In genomic region chr18:36187826-36188721, GRCh38 we compare ENCODE assay signal across 8 cellular contexts. TPM values are rescaled to one million over a fixed set of nuclear protein-coding genes. Genes with fewer than 3 reads are reported as not detected.
A peak's percentile ranks its signal among the peaks of the same experiment; 100 is the strongest.
DNase-seq lines count a peak whose midpoint lies in the region; ATAC-seq, FAIRE-seq and TF ChIP-seq lines count a peak whose summit lies in the region.

No MANE protein-coding gene starts in this region.

- peak overlapping the region; percentile 93 for H2AFZ ChIP-seq in fibroblast of lung (ENCODE audit: low read length)

- no peak overlapping the region for H3K27ac ChIP-seq in fibroblast of lung (ENCODE audit: insufficient read depth, low read length)

- peaks cover 42% of the 10 kb centered on the region for H3K27me3 Mint-ChIP-seq in activated T-cell treated with anti-CD3 and anti-CD28 coated beads, Interleukin-2, amount 50 U/mL, for 24 hours

- peak; percentile 15 for FAIRE-seq in RCC 7860 (lab: Jason Lieb, UNC)

- peak overlapping the region; percentile 60 to 91 (median 72) for H3K4me3 ChIP-seq in fibroblast of lung (replicated peaks in 1 of 4; ENCODE audit: control extremely low read depth in 1 of 4, insufficient read depth in 1 of 4, low read depth in 3 of 4, low read length in 4 of 4)

- H3K4me1 ChIP-seq in fibroblast of lung (ENCODE audit: control insufficient read depth, extremely low read depth, insufficient read depth, low read length), result no peaks in the 10 kb centered on the region

- DNase-seq in activated T-cell treated with anti-CD3 and anti-CD28 coated beads, Interleukin-2, amount 50 U/mL, for 24 hours, result no peak
- DNase-seq in activated T-cell treated with anti-CD3 and anti-CD28 coated beads for 4 hours (no peak), RCC 7860 (ENCODE audit: low spot score) (peak; percentile 63), fibroblast of lung (ENCODE audit: low read depth in 2 of 2) (peak; percentile 38 to 75), omental fat pad (ENCODE audit: low spot score) (no peak), Ammon's horn (ENCODE audit: low spot score) (no peak), COR-L47 (lab: John Stamatoyannopoulos, UW) (no peak)
- no peak for DNase-seq in activated effector memory CD4-positive, alpha-beta T cell treated with anti-CD3 and anti-CD28 coated beads, Interleukin-2, amount 50 U/mL, for 16 hours

- no peaks in the 10 kb centered on the region for H3K9me3 Mint-ChIP-seq in activated T-cell treated with anti-CD3 and anti-CD28 coated beads, Interleukin-2, amount 50 U/mL, for 24 hours

- H3K79me2 ChIP-seq in fibroblast of lung (ENCODE audit: control insufficient read depth, insufficient read depth, low read length), result no peaks in the 10 kb centered on the region

- H3K9me3 ChIP-seq in fibroblast of lung (ENCODE audit: control insufficient read depth, insufficient read depth, low read depth, low read length), result no peaks in the 10 kb centered on the region

- no peak for TF ChIP-seq CTCF in fibroblast of lung (conservative IDR thresholded peaks at IDR 0.05 in 1 of 2, IDR thresholded peaks at IDR 0.05 in 1 of 2; ENCODE audit: low read depth in 1 of 2, low read length in 2 of 2)
- no peak for TF ChIP-seq CTCF in omental fat pad (IDR thresholded peaks at IDR 0.05)

- peak; percentile 14 for ATAC-seq in omental fat pad (ENCODE audit: low FRiP score)

- H3K4me1 Mint-ChIP-seq in activated T-cell treated with anti-CD3 and anti-CD28 coated beads, Interleukin-2, amount 50 U/mL, for 24 hours (ENCODE audit: low read depth), result peaks cover 15% of the 10 kb centered on the region

- H3K27me3 ChIP-seq in fibroblast of lung (ENCODE audit: control insufficient read depth, insufficient read depth, low read length), result no peaks in the 10 kb centered on the region

- H3K4me3 Mint-ChIP-seq in activated T-cell treated with anti-CD3 and anti-CD28 coated beads, Interleukin-2, amount 50 U/mL, for 24 hours, result peak overlapping the region; percentile 65

- no peaks in the 10 kb centered on the region for H4K20me1 ChIP-seq in fibroblast of lung (ENCODE audit: control insufficient read depth, extremely low read depth, insufficient read depth, low read length)

- H3K9ac ChIP-seq in fibroblast of lung (ENCODE audit: insufficient read depth, low read length), result peak overlapping the region; percentile 78

- no peak overlapping the region for H3K27ac Mint-ChIP-seq in activated T-cell treated with anti-CD3 and anti-CD28 coated beads, Interleukin-2, amount 50 U/mL, for 24 hours

- no peaks in the 10 kb centered on the region for H3K36me3 Mint-ChIP-seq in activated T-cell treated with anti-CD3 and anti-CD28 coated beads, Interleukin-2, amount 50 U/mL, for 24 hours (ENCODE audit: low read depth)

- no peaks in the 10 kb centered on the region for H3K36me3 ChIP-seq in fibroblast of lung (ENCODE audit: control insufficient read depth, insufficient read depth, low read length)

- H3K4me2 ChIP-seq in fibroblast of lung (ENCODE audit: extremely low read depth, insufficient read depth, low read length), result peak overlapping the region; percentile 97

RNA-seq across cellular contexts. Expression of gene MOCOS, which starts 0.8 kb away (rescaled TPM):
- total RNA-seq in fibroblast of lung (9.0 and 13.9 TPM in 2 replicates), omental fat pad (10 to 100 TPM in 1 of 4 donors, 1 to 10 TPM in 3; 2.2 to 11.4 (median 5.1) TPM)
- 2.0 TPM in 2 replicates for polyA plus RNA-seq in fibroblast of lung
- polyA plus RNA-seq in fibroblast of lung (2012), result 1.9 and 2.3 TPM in 2 replicates
- polyA minus RNA-seq in fibroblast of lung (ENCODE audit: low replicate concordance), result 6.2 and 6.6 TPM in 2 replicates

RNA-seq across cellular contexts. Expression of gene ELP2, which starts 58.4 kb away (rescaled TPM):
- 135 and 309 TPM in 2 replicates for total RNA-seq in fibroblast of lung
- 72.4 and 96.6 TPM in 2 replicates for polyA plus RNA-seq in fibroblast of lung
- 73.0 and 76.0 TPM in 2 replicates for polyA plus RNA-seq in fibroblast of lung (2012)
- 100 and 185 TPM in 2 replicates for polyA minus RNA-seq in fibroblast of lung (ENCODE audit: low replicate concordance)
- total RNA-seq in omental fat pad, result 10 to 100 TPM; 43.6 to 62.3 (median 57.7) TPM

RNA-seq across cellular contexts. Expression of gene SLC39A6, which starts 58.9 kb away (rescaled TPM):
- total RNA-seq in fibroblast of lung (107 and 164 TPM in 2 replicates), omental fat pad (10 to 100 TPM; 36.7 to 77.5 (median 43.6) TPM)
- polyA plus RNA-seq in fibroblast of lung, result 85.6 and 118 TPM in 2 replicates
- 44.9 and 63.2 TPM in 2 replicates for polyA plus RNA-seq in fibroblast of lung (2012)
- 35.6 and 36.6 TPM in 2 replicates for polyA minus RNA-seq in fibroblast of lung (ENCODE audit: low replicate concordance)

Comparison
In these comparisons a context has a peak if more than half of its experiments do, and no peak if none do; other contexts are left out.
1. DNase-seq: peak in RCC 7860 (single experiment) and fibroblast of lung (2 of 2); none in activated T-cell treated with anti-CD3 and anti-CD28 coated beads, Interleukin-2, amount 50 U/mL, for 24 hours (single experiment), activated T-cell treated with anti-CD3 and anti-CD28 coated beads for 4 hours (single experiment), omental fat pad (single experiment), activated effector memory CD4-positive, alpha-beta T cell treated with anti-CD3 and anti-CD28 coated beads, Interleukin-2, amount 50 U/mL, for 16 hours (single experiment), Ammon's horn (single experiment) and COR-L47 (single experiment).